In genomic region chr18:23189099-23189498, GRCh38 we compare ENCODE assay signal across 24 cellular contexts. TPM values are rescaled to one million over a fixed set of nuclear protein-coding genes. Genes with fewer than 3 reads are reported as not detected.
DNase-seq lines count a peak whose midpoint lies in the region; ATAC-seq and TF ChIP-seq lines count a peak whose summit lies in the region.
"Had no signal": no experiment of that assay in that cellular context is flagged by ENCODE, and none has a peak within 500 bp of the region (broad histone marks: within the 10 kb centered on the region; RNA-seq: fewer than 3 reads in every experiment).

No MANE protein-coding gene starts in this region.

- H3K36me3 ChIP-seq in liver (ENCODE audit: control insufficient read depth in 4 of 4, insufficient read depth in 3 of 4, low read depth in 1 of 4, low read length in 3 of 4) (no peaks in the 10 kb centered on the region), suprapubic skin (peaks cover 4% of the 10 kb centered on the region)

- H3K79me2 ChIP-seq in H9 (ENCODE audit: insufficient read depth, low read length), result peaks cover 2% of the 10 kb centered on the region; the same call in 1 of the 2 replicates

- no peaks in the 10 kb centered on the region for H3K79me1 ChIP-seq in H9 (ENCODE audit: insufficient read depth, low read depth, low read length, poor library complexity, severe bottlenecking)

- H3K4me1 Mint-ChIP-seq in WTC11 (peaks cover 30% of the 10 kb centered on the region), H9 (peaks cover 26% of the 10 kb centered on the region in 2 experiments)

- H3K9me3 ChIP-seq in liver (ENCODE audit: control insufficient read depth in 4 of 4, low read length in 3 of 4) (no peaks in the 10 kb centered on the region), suprapubic skin (no peaks in the 10 kb centered on the region), H9 (ENCODE audit: control insufficient read depth, low read depth, low read length) (no peaks in the 10 kb centered on the region)
- H3K9me3 ChIP-seq: SK-N-SH had no signal

- POLR2A ChIA-PET in WTC11 (lab: Charles Lee), result interaction anchor here (0.9 kb wide), 1 partner anchor 54 kb away, joined by 3 read pairs; no protein-coding TSS in a partner anchor

- H3K9me3 Mint-ChIP-seq in WTC11, result no peaks in the 10 kb centered on the region
- no peaks in the 10 kb centered on the region for H3K9me3 Mint-ChIP-seq in H9
- H3K9me3 Mint-ChIP-seq: CD8-positive, alpha-beta memory T cell had no signal

- H3K14ac ChIP-seq in H9 (ENCODE audit: insufficient read depth, low read length), result no peak overlapping the region

- H2BK20ac ChIP-seq in H9 (ENCODE audit: low read depth, low read length, poor library complexity, severe bottlenecking), result no peak overlapping the region

- TF ChIP-seq EP300 in suprapubic skin (IDR thresholded peaks at IDR 0.05), result no peak

- no peaks in the 10 kb centered on the region for H4K20me1 ChIP-seq in H9 (ENCODE audit: control insufficient read depth, insufficient read depth, insufficient read length)

- no peaks in the 10 kb centered on the region for H3K23me2 ChIP-seq in H9 (ENCODE audit: insufficient read length, low read depth, low read length, poor library complexity, severe bottlenecking)

- no peak for TF ChIP-seq POLR2A in suprapubic skin (IDR thresholded peaks at IDR 0.05)

- H3K4me3 ChIP-seq in liver (ENCODE audit: low read depth in 1 of 3, low read length in 3 of 3) (no peak overlapping the region), suprapubic skin (no peak overlapping the region)

- no peak overlapping the region for H4K91ac ChIP-seq in H9 (ENCODE audit: insufficient read length, low read depth, low read length)

- H3K4me1 ChIP-seq in liver (ENCODE audit: control insufficient read depth in 4 of 4, insufficient read depth in 4 of 4, low read length in 3 of 4) (peaks cover 5 to 32% (median 23%) of the 10 kb centered on the region in 4 donors), suprapubic skin (peaks cover 22% of the 10 kb centered on the region), H9 (ENCODE audit: insufficient read depth, low read length) (no peaks in the 10 kb centered on the region)

- H3K56ac ChIP-seq in H9 (ENCODE audit: insufficient read length, low read depth, low read length), result no peak overlapping the region

- H3K27ac ChIP-seq in liver (ENCODE audit: low read depth in 1 of 2, low read length in 2 of 2), result peak overlapping the region; percentile 58 to 76
- no peak overlapping the region for H3K27ac ChIP-seq in suprapubic skin
- H3K27ac ChIP-seq in H9 (ENCODE audit: insufficient read length, low read depth, low read length), result no peak overlapping the region
- H3K27ac ChIP-seq: 22Rv1, C4-2B had no signal

- TF ChIP-seq CTCF in WTC11 (IDR thresholded peaks at IDR 0.05) (no peak), liver (IDR thresholded peaks at IDR 0.05; ENCODE audit: low read depth, low read length, missing input control) (no peak), suprapubic skin (IDR thresholded peaks at IDR 0.05) (no peak), H9 (conservative IDR thresholded peaks at IDR 0.05) (no peak)

- no peak overlapping the region for H2AK5ac ChIP-seq in H9 (ENCODE audit: insufficient read length, low read length)

- no peak overlapping the region for H3K4ac ChIP-seq in H9 (ENCODE audit: low read depth, low read length)

- no peak overlapping the region for H3T11ph ChIP-seq in H9 (ENCODE audit: low read length)

- CTCF ChIA-PET in WTC11 (lab: Charles Lee), result interaction anchor here (1.6 kb wide), 1 partner anchor 18 kb away, joined by 7 read pairs; no protein-coding TSS in a partner anchor

- no peak overlapping the region for H2BK15ac ChIP-seq in H9 (ENCODE audit: low read depth, low read length)

- H4K8ac ChIP-seq in H9 (replicated peaks; ENCODE audit: insufficient read length, low read depth, low read length), result no peak overlapping the region

- no peak overlapping the region for H3K4me2 ChIP-seq in H9 (ENCODE audit: insufficient read depth, insufficient read length, low read length)
- H3K4me2 ChIP-seq: SK-N-SH had no signal

- peak; percentile 34 for DNase-seq in NCI-H1436 (lab: John Stamatoyannopoulos, UW)
- no peak for DNase-seq in NCI-H1436 treated with DMSO at 0.1 percent for 48 hours (lab: John Stamatoyannopoulos, UW)
- no peak for DNase-seq in WTC11 (ENCODE audit: low spot score)
- no peak for DNase-seq in suprapubic skin (ENCODE audit: low spot score in 2 of 2)
- DNase-seq in stimulated activated CD4-positive, alpha-beta T cell treated with anti-CD3 and anti-CD28 coated beads, Interleukin-4, amount 100 ng/mL, for 4 hours, result no peak
- DNase-seq in H9, result no peak
- DNase-seq: ACHN; CD8-positive, alpha-beta memory T cell; EL; GF-D8; H7; KG1; NCI-H1092 treated with DMSO at 0.1 percent for 48 hours; NCI-H1694; NCI-H2081; NCI-H345; NCI-H524; NCI-H82; SIG-M5; SK-N-SH had no signal

- H2BK12ac ChIP-seq in H9 (ENCODE audit: insufficient read length, low read depth, low read length), result no peak overlapping the region

- H3K27me3 ChIP-seq in liver (ENCODE audit: control insufficient read depth in 4 of 4, insufficient read depth in 4 of 4, low read length in 3 of 4), result no peaks in the 10 kb centered on the region
- no peaks in the 10 kb centered on the region for H3K27me3 ChIP-seq in suprapubic skin
- H3K27me3 ChIP-seq in H9 (ENCODE audit: insufficient read depth, low read length), result no peaks in the 10 kb centered on the region

- no peak overlapping the region for H4K5ac ChIP-seq in H9 (ENCODE audit: insufficient read length, low read depth, low read length)

- H3K4me3 Mint-ChIP-seq in WTC11 (no peak overlapping the region), H9 (peak overlapping the region in 1 of 2 experiments; percentile 14; a peak in 1 of 5 replicates)
- H3K4me3 Mint-ChIP-seq: CD8-positive, alpha-beta memory T cell had no signal

- 95% methylated on average over 7 of the region's 7 CpGs for WGBS in liver
- WGBS in suprapubic skin, result 97% methylated on average over 4 of the region's 7 CpGs
- WGBS in H9 (ENCODE audit: extremely low coverage, insufficient read length, low lambda C conversion rate), result no CpG with 5 or more reads among the region's 7 CpGs

- no peaks in the 10 kb centered on the region for H3K27me3 Mint-ChIP-seq in WTC11 (ENCODE audit: low read depth)
- no peaks in the 10 kb centered on the region for H3K27me3 Mint-ChIP-seq in H9 (ENCODE audit: low read depth)
- H3K27me3 Mint-ChIP-seq: CD8-positive, alpha-beta memory T cell had no signal

- H2BK120ac ChIP-seq in H9 (ENCODE audit: low read depth, low read length, poor library complexity, severe bottlenecking), result no peak overlapping the region

- H2AFZ ChIP-seq in H9 (ENCODE audit: low read length), result no peak overlapping the region

- H3K18ac ChIP-seq in H9 (ENCODE audit: insufficient read length, low read depth, low read length), result no peak overlapping the region

- no peak overlapping the region for H3K23ac ChIP-seq in H9 (ENCODE audit: insufficient read length, low read depth, low read length)

- no peak overlapping the region for H2BK5ac ChIP-seq in H9 (ENCODE audit: insufficient read length, low read length)

- TF ChIP-seq RAD21 in liver (IDR thresholded peaks at IDR 0.05), result no peak

- H3K27ac Mint-ChIP-seq in WTC11 (peak overlapping the region; percentile 53; the same call in 1 of the 2 replicates), H9 (peak overlapping the region in 1 of 3 experiments; percentile 90; a peak in 2 of 7 replicates)
- H3K27ac Mint-ChIP-seq: CD8-positive, alpha-beta memory T cell had no signal

- no peak for ATAC-seq in WTC11
- ATAC-seq in GM19455 (IDR thresholded peaks at IDR 0.05; ENCODE audit: unreplicated experiment), result no peak

- H3K36me3 Mint-ChIP-seq in WTC11, result peaks cover 12% of the 10 kb centered on the region
- H3K36me3 Mint-ChIP-seq in H9 (ENCODE audit: insufficient read depth in 1 of 3, low read depth in 3 of 3), result peaks cover 0 to 26% (median 16%) of the 10 kb centered on the region in 3 experiments; a peak in 5 of 7 replicates
- H3K36me3 Mint-ChIP-seq: CD8-positive, alpha-beta memory T cell had no signal

- H3K9ac ChIP-seq in liver (ENCODE audit: low read depth in 1 of 2, low read length in 2 of 2) (no peak overlapping the region), H9 (ENCODE audit: extremely low read depth, insufficient read length, low read length) (no peak overlapping the region)
- H3K9ac ChIP-seq: SK-N-SH had no signal

TF ChIP-seq in WTC11, 78 proteins besides CTCF, POLR2A, EP300 and RAD21:
- TF ChIP-seq MYBL2 (CRISPR knock-in tag; IDR thresholded peaks at IDR 0.05), result no peak
- TF ChIP-seq ZNF423 (CRISPR knock-in tag; IDR thresholded peaks at IDR 0.05), result 0 out of 2 replicates have a peak, but pooled peaks have one; percentile 3

TF ChIP-seq in liver, 16 proteins besides CTCF, POLR2A, EP300 and RAD21 (continues in another document):
- TF ChIP-seq JUND (IDR thresholded peaks at IDR 0.05), result no peak
- TF ChIP-seq EGR1 (IDR thresholded peaks at IDR 0.05; ENCODE audit: low read depth in 2 of 2), result no peak
- TF ChIP-seq SP1 (IDR thresholded peaks at IDR 0.05), result no peak
- TF ChIP-seq, protein P1, sequence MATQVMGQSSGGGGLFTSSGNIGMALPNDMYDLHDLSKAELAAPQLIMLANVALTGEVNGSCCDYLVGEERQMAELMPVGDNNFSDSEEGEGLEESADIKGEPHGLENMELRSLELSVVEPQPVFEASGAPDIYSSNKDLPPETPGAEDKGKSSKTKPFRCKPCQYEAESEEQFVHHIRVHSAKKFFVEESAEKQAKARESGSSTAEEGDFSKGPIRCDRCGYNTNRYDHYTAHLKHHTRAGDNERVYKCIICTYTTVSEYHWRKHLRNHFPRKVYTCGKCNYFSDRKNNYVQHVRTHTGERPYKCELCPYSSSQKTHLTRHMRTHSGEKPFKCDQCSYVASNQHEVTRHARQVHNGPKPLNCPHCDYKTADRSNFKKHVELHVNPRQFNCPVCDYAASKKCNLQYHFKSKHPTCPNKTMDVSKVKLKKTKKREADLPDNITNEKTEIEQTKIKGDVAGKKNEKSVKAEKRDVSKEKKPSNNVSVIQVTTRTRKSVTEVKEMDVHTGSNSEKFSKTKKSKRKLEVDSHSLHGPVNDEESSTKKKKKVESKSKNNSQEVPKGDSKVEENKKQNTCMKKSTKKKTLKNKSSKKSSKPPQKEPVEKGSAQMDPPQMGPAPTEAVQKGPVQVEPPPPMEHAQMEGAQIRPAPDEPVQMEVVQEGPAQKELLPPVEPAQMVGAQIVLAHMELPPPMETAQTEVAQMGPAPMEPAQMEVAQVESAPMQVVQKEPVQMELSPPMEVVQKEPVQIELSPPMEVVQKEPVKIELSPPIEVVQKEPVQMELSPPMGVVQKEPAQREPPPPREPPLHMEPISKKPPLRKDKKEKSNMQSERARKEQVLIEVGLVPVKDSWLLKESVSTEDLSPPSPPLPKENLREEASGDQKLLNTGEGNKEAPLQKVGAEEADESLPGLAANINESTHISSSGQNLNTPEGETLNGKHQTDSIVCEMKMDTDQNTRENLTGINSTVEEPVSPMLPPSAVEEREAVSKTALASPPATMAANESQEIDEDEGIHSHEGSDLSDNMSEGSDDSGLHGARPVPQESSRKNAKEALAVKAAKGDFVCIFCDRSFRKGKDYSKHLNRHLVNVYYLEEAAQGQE (IDR thresholded peaks at IDR 0.05), result no peak

RNA-seq across cellular contexts. Expression of gene CABLES1, which starts 53.8 kb away (rescaled TPM):
- total RNA-seq in WTC11 (2021) (15.4 to 18.0 TPM (median 17.0 TPM) in 3 replicates), liver (1 to 10 TPM; 4.0 to 8.9 TPM), suprapubic skin (10 to 100 TPM; 24.9 to 42.2 (median 38.0) TPM), H9 (2021) (24.1 and 27.1 TPM in 2 replicates)
- 1 to 10 TPM; 3.3 to 4.9 TPM for polyA plus RNA-seq in liver

Comparison
In these comparisons a context has a peak if more than half of its experiments do, and no peak if none do; other contexts are left out.
1. H3K27ac ChIP-seq: peak in liver (2 of 2); none in suprapubic skin (single experiment) and H9 (single experiment).